ENCODE assay signal across 8 cellular contexts in genomic region chr2:191318729-191319078, GRCh38.
DNase-seq lines count a peak whose midpoint lies in the region; ATAC-seq and TF ChIP-seq lines count a peak whose summit lies in the region.

No MANE protein-coding gene starts in this region.

- intact Hi-C loops in PC-9 (cut with micrococcal nuclease; ENCODE audit: unreplicated experiment), result no loop called here

- no peak for ATAC-seq in HG02623 (IDR thresholded peaks at IDR 0.05; ENCODE audit: unreplicated experiment)
- ATAC-seq in HG02981 (IDR thresholded peaks at IDR 0.05; ENCODE audit: unreplicated experiment), result no peak
- no peak for ATAC-seq in naive thymus-derived CD8-positive, alpha-beta T cell

- DNase-seq in GM03348 (ENCODE audit: low spot score) (peak; percentile 33), PC-9 (peak in 1 of 2 experiments; percentile 7), fibroblast of mammary gland (ENCODE audit: low read depth) (peak; percentile 77), neural progenitor cell (ENCODE audit: low spot score) (peak; percentile 73), NCI-H2227 treated with DMSO at 0.1 percent for 48 hours (lab: John Stamatoyannopoulos, UW) (no peak)
- no peak for DNase-seq in naive thymus-derived CD8-positive, alpha-beta T cell

- H3K9ac ChIP-seq in neural progenitor cell, result no peak overlapping the region

- H3F3A ChIP-seq in PC-9 (ENCODE audit: insufficient read depth, low read depth), result peaks cover 25% of the 10 kb centered on the region
- H3F3A ChIP-seq in neural progenitor cell (ENCODE audit: low read depth), result peaks cover 24% of the 10 kb centered on the region

- H3K9me2 ChIP-seq in PC-9 (ENCODE audit: insufficient read depth), result no peaks in the 10 kb centered on the region

- peaks cover 3% of the 10 kb centered on the region for H3K9me3 Mint-ChIP-seq in neural progenitor cell
- peaks cover 0 to 2% (median 0%) of the 10 kb centered on the region in 9 donors for H3K9me3 Mint-ChIP-seq in naive thymus-derived CD8-positive, alpha-beta T cell

- H3K36me3 Mint-ChIP-seq in neural progenitor cell, result peaks cover 8% of the 10 kb centered on the region
- no peaks in the 10 kb centered on the region for H3K36me3 Mint-ChIP-seq in naive thymus-derived CD8-positive, alpha-beta T cell

- peaks cover 19% of the 10 kb centered on the region; the same call in 1 of the 2 replicates for H3K79me2 ChIP-seq in PC-9 (ENCODE audit: low read depth)
- peaks cover 67% of the 10 kb centered on the region for H3K79me2 ChIP-seq in neural progenitor cell (ENCODE audit: low read depth)

- POLR2A ChIA-PET in PC-9 (lab: Charles Lee; ENCODE audit: unreplicated experiment), result interaction anchor here (0.6 to 0.9 kb wide), 2 partner anchors 33 to 536 kb away, joined by 3 read pairs; no protein-coding TSS in a partner anchor
- POLR2A ChIA-PET in naive thymus-derived CD8-positive, alpha-beta T cell (lab: Charles Lee), result no interaction called here

- H3K27ac ChIP-seq in PC-9 (peak overlapping the region; percentile 32; the same call in 1 of the 2 replicates), neural progenitor cell (no peak overlapping the region)

- H3K4me1 Mint-ChIP-seq in neural progenitor cell, result peaks cover 64% of the 10 kb centered on the region
- H3K4me1 Mint-ChIP-seq in naive thymus-derived CD8-positive, alpha-beta T cell, result peaks cover 11 to 62% (median 23%) of the 10 kb centered on the region in 4 donors

- H3K27me3 Mint-ChIP-seq in neural progenitor cell (ENCODE audit: insufficient read depth, low read depth), result peaks cover 2% of the 10 kb centered on the region
- H3K27me3 Mint-ChIP-seq in naive thymus-derived CD8-positive, alpha-beta T cell, result peaks cover 0 to 20% (median 2%) of the 10 kb centered on the region in 5 donors

- BruUV-seq in PC-9 (replicated peaks; lab: Mats Ljungman, UMichigan), result no TSS peak

- H3K27ac Mint-ChIP-seq in neural progenitor cell, result no peak overlapping the region
- H3K27ac Mint-ChIP-seq in naive thymus-derived CD8-positive, alpha-beta T cell, result no peak overlapping the region

- no peak for TF ChIP-seq CTCF in PC-9 (conservative IDR thresholded peaks at IDR 0.05)
- no peak for TF ChIP-seq CTCF in fibroblast of mammary gland (conservative IDR thresholded peaks at IDR 0.05; ENCODE audit: control insufficient read depth, insufficient read depth, low read depth, low read length)
- TF ChIP-seq CTCF in neural progenitor cell (IDR thresholded peaks at IDR 0.05), result no peak

- CTCF ChIA-PET in PC-9 (lab: Charles Lee), result interaction anchor here (0.5 kb wide), 1 partner anchor 83 kb away, joined by 8 read pairs; no protein-coding TSS in a partner anchor

- H4K20me1 ChIP-seq in PC-9 (ENCODE audit: insufficient read depth) (no peaks in the 10 kb centered on the region), neural progenitor cell (ENCODE audit: low read depth) (peaks cover 49% of the 10 kb centered on the region)

- H3K36me3 ChIP-seq in PC-9 (ENCODE audit: low read depth) (no peaks in the 10 kb centered on the region), neural progenitor cell (peaks cover 6% of the 10 kb centered on the region)

- H3K4me2 ChIP-seq in PC-9, result no peak overlapping the region
- H3K4me2 ChIP-seq in neural progenitor cell, result peak overlapping the region; percentile 25

- H3K4me1 ChIP-seq in PC-9 (replicated peaks; ENCODE audit: insufficient read depth) (peaks cover 52% of the 10 kb centered on the region), neural progenitor cell (peaks cover 30% of the 10 kb centered on the region)

- H2AFZ ChIP-seq in PC-9, result no peak overlapping the region
- no peak overlapping the region for H2AFZ ChIP-seq in neural progenitor cell (replicated peaks)

- no peak overlapping the region for H3K4me3 Mint-ChIP-seq in neural progenitor cell
- no peak overlapping the region for H3K4me3 Mint-ChIP-seq in naive thymus-derived CD8-positive, alpha-beta T cell

- H3K4me3 ChIP-seq in PC-9 (no peak overlapping the region), fibroblast of mammary gland (ENCODE audit: control insufficient read depth, low read depth, low read length) (no peak overlapping the region), neural progenitor cell (no peak overlapping the region)

- no peaks in the 10 kb centered on the region for H3K27me3 ChIP-seq in PC-9 (ENCODE audit: insufficient read depth, low read depth)
- no peaks in the 10 kb centered on the region for H3K27me3 ChIP-seq in neural progenitor cell

- H3K9me3 ChIP-seq in PC-9 (ENCODE audit: insufficient read depth, low read depth) (0 out of 2 replicates have a peak, but pooled peaks cover 4% of the 10 kb centered on the region), neural progenitor cell (ENCODE audit: low read depth) (no peaks in the 10 kb centered on the region)

Comparison
In these comparisons a context has a peak if more than half of its experiments do, and no peak if none do; other contexts are left out.
1. DNase-seq: peak in GM03348 (single experiment), fibroblast of mammary gland (single experiment) and neural progenitor cell (single experiment); none in NCI-H2227 treated with DMSO at 0.1 percent for 48 hours (single experiment) and naive thymus-derived CD8-positive, alpha-beta T cell (0 of 10).